In the genomic region with DNA sequence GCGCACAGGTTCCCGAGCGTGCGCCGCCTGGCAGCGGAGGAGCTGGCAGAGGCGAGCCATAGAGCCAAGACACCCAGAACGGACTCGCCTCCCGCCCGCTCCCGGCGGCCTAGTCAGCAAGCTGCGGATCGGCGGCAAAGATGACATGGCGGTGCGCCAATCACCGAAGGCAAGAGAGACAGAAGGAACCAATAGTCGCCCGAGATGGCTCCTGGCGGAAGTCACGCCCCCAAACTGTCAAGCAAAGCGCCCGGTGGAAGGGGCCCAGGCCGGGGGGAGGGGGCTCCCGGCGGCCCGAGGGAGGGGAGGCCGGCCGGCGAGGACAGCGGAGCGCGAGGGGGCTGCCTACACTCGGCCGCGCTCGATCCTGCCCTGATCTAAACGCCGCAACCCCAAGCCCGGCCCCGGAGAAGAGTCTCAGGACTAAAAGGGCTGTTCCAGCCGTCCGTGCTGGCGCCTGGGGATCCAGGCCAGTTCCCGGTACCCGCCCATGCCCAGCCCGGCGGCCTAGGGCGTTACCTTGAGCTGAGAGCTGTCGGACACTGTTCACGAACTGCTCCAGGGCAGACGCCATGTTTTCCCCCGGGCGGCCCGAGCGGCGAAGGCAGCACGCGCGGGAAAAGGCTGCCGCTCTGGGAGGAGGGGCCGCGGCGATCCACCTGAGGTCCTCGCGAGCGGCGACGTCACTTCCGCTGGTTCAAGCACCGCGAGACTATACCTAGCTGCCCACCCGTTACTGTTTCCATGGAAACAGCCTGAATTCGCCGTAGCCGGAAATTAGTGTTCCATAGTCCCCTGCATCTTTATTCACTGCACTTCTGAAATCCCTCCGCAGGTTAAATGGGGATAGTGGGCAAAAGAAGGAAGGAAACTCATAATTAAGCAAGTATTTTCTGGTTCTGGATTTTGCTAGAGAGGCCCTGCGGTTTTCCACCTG, we compare ENCODE assay signal across 8 cellular contexts.
DNase-seq lines count a peak whose midpoint lies in the region; ATAC-seq and TF ChIP-seq lines count a peak whose summit lies in the region.

COPS3 (minus strand) TSS at position 634 of the 937 bp plus-strand sequence; CDS start at position 574, 60 bp downstream.

- DNase-seq in AG09319 (ENCODE audit: extremely low read depth, low read depth) (peak; percentile 93), NCI-H446 treated with DMSO at 0.1 percent for 48 hours (lab: John Stamatoyannopoulos, UW) (peak; percentile 94), cerebellar cortex (ENCODE audit: low spot score) (peak; percentile 99), islet precursor cell (peak; percentile 99)
- DNase-seq in stimulated activated CD4-positive, alpha-beta T cell treated with anti-CD3 and anti-CD28 coated beads, Interleukin-12 subunit alpha, Interleukin-12 subunit beta, amount 100 ng/mL, for 48 hours (ENCODE audit: low read depth in 2 of 3, low spot score in 1 of 3), result peak; percentile 94 to 97 (median 97)

- no peak for TF ChIP-seq CTCF in AG09319 (IDR thresholded peaks at IDR 0.05; ENCODE audit: low read depth, low read length)

- ATAC-seq in GM19035 (IDR thresholded peaks at IDR 0.05; ENCODE audit: unreplicated experiment) (peak; percentile 89), HG03354 (IDR thresholded peaks at IDR 0.05; ENCODE audit: poor library complexity, severe bottlenecking, unreplicated experiment) (peak; percentile 90)
- ATAC-seq in activated CD4-positive, CD25-positive, alpha-beta regulatory T cell treated with anti-CD3 and anti-CD28 coated beads, Interleukin-2, amount 50 U/mL, for 24 hours, result peak; percentile 91 to 92

Comparison
In these comparisons a context has a peak if more than half of its experiments do, and no peak if none do; other contexts are left out.
1. Peak in every context shown above with its lines: DNase-seq and ATAC-seq.